16 cellular contexts compared by ENCODE assay signal in genomic region chr14:100203962-100204834, GRCh38. TPM values are rescaled to one million over a fixed set of nuclear protein-coding genes. Genes with fewer than 3 reads are reported as not detected.
DNase-seq lines count a peak whose midpoint lies in the region; ATAC-seq and TF ChIP-seq lines count a peak whose summit lies in the region.
"Had no signal": no experiment of that assay in that cellular context is flagged by ENCODE, and none has a peak within 500 bp of the region (broad histone marks: within the 10 kb centered on the region; RNA-seq: fewer than 3 reads in every experiment).

No MANE protein-coding gene starts in this region.

- peak; percentile 30 for ATAC-seq in left ventricle myocardium superior
- ATAC-seq in heart right ventricle, result no peak
- peak; percentile 90 for ATAC-seq in left lung
- no peak for ATAC-seq in GM21367 (IDR thresholded peaks at IDR 0.05; ENCODE audit: unreplicated experiment)
- ATAC-seq: gastrocnemius medialis had no signal

- H3K36me3 Mint-ChIP-seq in activated CD4-positive, alpha-beta T cell treated with anti-CD3 and anti-CD28 coated beads, Interleukin-2, amount 10 ng/mL, durations not matched to agents 24 days and 14 days (ENCODE audit: low read depth), result no peaks in the 10 kb centered on the region

- H3K4me3 ChIP-seq in heart right ventricle (no peak overlapping the region), cardiac fibroblast (replicated peaks in 1 of 2; ENCODE audit: low read depth in 2 of 2, low read length in 2 of 2) (no peak overlapping the region), left lung (no peak overlapping the region)
- H3K4me3 ChIP-seq: gastrocnemius medialis, skin epidermis had no signal

- H3K36me3 ChIP-seq in heart right ventricle (no peaks in the 10 kb centered on the region), left lung (no peaks in the 10 kb centered on the region)
- H3K36me3 ChIP-seq: brain microvascular endothelial cell, gastrocnemius medialis had no signal

- H3K4me1 ChIP-seq in heart right ventricle (no peaks in the 10 kb centered on the region), left lung (no peaks in the 10 kb centered on the region)

- H3K27me3 Mint-ChIP-seq in activated CD4-positive, alpha-beta T cell treated with anti-CD3 and anti-CD28 coated beads, Interleukin-2, amount 10 ng/mL, durations not matched to agents 24 days and 14 days, result peaks cover 8% of the 10 kb centered on the region

- peaks cover 2% of the 10 kb centered on the region for H3K4me1 Mint-ChIP-seq in activated CD4-positive, alpha-beta T cell treated with anti-CD3 and anti-CD28 coated beads, Interleukin-2, amount 10 ng/mL, durations not matched to agents 24 days and 14 days

- intact Hi-C loops in left ventricle myocardium superior (cut with micrococcal nuclease) (no loop called here), heart right ventricle (cut with DNase I) (no loop called here), left lung (cut with DNase I) (no loop called here)
- intact Hi-C loops in activated CD4-positive, alpha-beta T cell treated with anti-CD3 and anti-CD28 coated beads, Interleukin-2, amount 10 ng/mL, durations not matched to agents 24 days and 14 days (cut with micrococcal nuclease), result no loop called here

- H3K27ac Mint-ChIP-seq in activated CD4-positive, alpha-beta T cell treated with anti-CD3 and anti-CD28 coated beads, Interleukin-2, amount 10 ng/mL, durations not matched to agents 24 days and 14 days, result no peak overlapping the region
- H3K27ac Mint-ChIP-seq: T-helper 1 cell treated with Interleukin-12 subunit alpha and Interleukin-12 subunit beta and Interleukin-4 antibody, amounts not matched to agents 30 μg/mL and 1 μg/mL, for 36 hours had no signal

- 71 to 73% methylated on average over 4 of the region's 4 CpGs for WGBS in heart right ventricle, 2 donors

- H3K27me3 ChIP-seq in heart right ventricle, result no peaks in the 10 kb centered on the region
- H3K27me3 ChIP-seq in left lung, result no peaks in the 10 kb centered on the region
- H3K27me3 ChIP-seq: brain microvascular endothelial cell, gastrocnemius medialis had no signal

- no peak for DNase-seq in left ventricle myocardium superior
- no peak for DNase-seq in heart right ventricle
- DNase-seq in cardiac fibroblast (ENCODE audit: low read depth in 2 of 2), result peak; percentile 24 to 30
- peak in 1 of 2 donors; percentile 59 for DNase-seq in left lung
- DNase-seq in NOMO-1 treated with DMSO at 0.1 percent for 48 hours (lab: John Stamatoyannopoulos, UW; ENCODE audit: unreplicated experiment), result no peak
- DNase-seq in epidermal melanocyte (ENCODE audit: insufficient read length, low spot score), result no peak
- DNase-seq in activated CD4-positive, alpha-beta T cell treated with anti-CD3 and anti-CD28 coated beads, Interleukin-2, amount 10 ng/mL, durations not matched to agents 24 days and 14 days, result no peak
- DNase-seq: activated CD4-positive, CD25-positive, alpha-beta regulatory T cell; activated naive CD4-positive, alpha-beta T cell; brain microvascular endothelial cell; COR-L47; gastrocnemius medialis; RPMI8226 had no signal

- H3K27ac ChIP-seq in heart right ventricle (no peak overlapping the region), left lung (peak overlapping the region in 1 of 2 donors; percentile 73)
- H3K27ac ChIP-seq: brain microvascular endothelial cell, gastrocnemius medialis, skin epidermis had no signal

- no peak for TF ChIP-seq CTCF in heart right ventricle (IDR thresholded peaks at IDR 0.05)
- no peak for TF ChIP-seq CTCF in cardiac fibroblast (IDR thresholded peaks at IDR 0.05; ENCODE audit: low read depth, low read length)
- TF ChIP-seq CTCF in left lung (IDR thresholded peaks at IDR 0.05), result no peak

- H3K9me3 ChIP-seq in heart right ventricle (no peaks in the 10 kb centered on the region), left lung (no peaks in the 10 kb centered on the region)
- H3K9me3 ChIP-seq: gastrocnemius medialis had no signal

- no peaks in the 10 kb centered on the region for H3K9me3 Mint-ChIP-seq in activated CD4-positive, alpha-beta T cell treated with anti-CD3 and anti-CD28 coated beads, Interleukin-2, amount 10 ng/mL, durations not matched to agents 24 days and 14 days
- H3K9me3 Mint-ChIP-seq: T-helper 1 cell treated with Interleukin-12 subunit alpha and Interleukin-12 subunit beta and Interleukin-4 antibody, amounts not matched to agents 30 μg/mL and 1 μg/mL, for 36 hours had no signal

- H3K4me3 Mint-ChIP-seq in activated CD4-positive, alpha-beta T cell treated with anti-CD3 and anti-CD28 coated beads, Interleukin-2, amount 10 ng/mL, durations not matched to agents 24 days and 14 days, result no peak overlapping the region
- H3K4me3 Mint-ChIP-seq: T-helper 1 cell treated with Interleukin-12 subunit alpha and Interleukin-12 subunit beta and Interleukin-4 antibody, amounts not matched to agents 30 μg/mL and 1 μg/mL, for 36 hours had no signal

RNA-seq across cellular contexts. Expression of gene YY1, which starts 34.7 kb away (rescaled TPM):
- total RNA-seq in left ventricle myocardium superior (48.1 TPM), heart right ventricle (10 to 100 TPM; 37.4 to 58.3 (median 48.6) TPM), left lung (10 to 100 TPM; 57.4 to 59.0 TPM)
- polyA plus RNA-seq in heart right ventricle, result 10 to 100 TPM; 17.6 to 18.4 TPM
- 102 and 105 TPM in 2 replicates for total RNA-seq in activated CD4-positive, alpha-beta T cell treated with anti-CD3 and anti-CD28 coated beads, Interleukin-2, amount 10 ng/mL, durations not matched to agents 24 days and 14 days

RNA-seq across cellular contexts. Expression of gene DEGS2, which starts 44.8 kb away (rescaled TPM):
- not detected for total RNA-seq in left ventricle myocardium superior
- total RNA-seq in heart right ventricle, result under 1 TPM in 4 of 10 donors, not detected in 6; 0.04 to 0.20 (median 0.10) TPM
- under 1 TPM in 1 of 2 donors, not detected in 1; 0.10 TPM for polyA plus RNA-seq in heart right ventricle
- 1 to 10 TPM; 2.0 to 7.6 TPM for total RNA-seq in left lung
- 0.09 and 0.35 TPM in 2 replicates for total RNA-seq in activated CD4-positive, alpha-beta T cell treated with anti-CD3 and anti-CD28 coated beads, Interleukin-2, amount 10 ng/mL, durations not matched to agents 24 days and 14 days

Comparison
In these comparisons a context has a peak if more than half of its experiments do, and no peak if none do; other contexts are left out.
1. ATAC-seq: peak in left ventricle myocardium superior (single experiment) and left lung (single experiment); none in heart right ventricle (0 of 8) and GM21367 (single experiment).
2. DNase-seq: peak in cardiac fibroblast (2 of 2); none in left ventricle myocardium superior (single experiment), heart right ventricle (0 of 2), NOMO-1 treated with DMSO at 0.1 percent for 48 hours (single experiment), epidermal melanocyte (single experiment) and activated CD4-positive, alpha-beta T cell treated with anti-CD3 and anti-CD28 coated beads, Interleukin-2, amount 10 ng/mL, durations not matched to agents 24 days and 14 days (single experiment).